Comparison of ENCODE assay signal across 8 cellular contexts in the genomic region with DNA sequence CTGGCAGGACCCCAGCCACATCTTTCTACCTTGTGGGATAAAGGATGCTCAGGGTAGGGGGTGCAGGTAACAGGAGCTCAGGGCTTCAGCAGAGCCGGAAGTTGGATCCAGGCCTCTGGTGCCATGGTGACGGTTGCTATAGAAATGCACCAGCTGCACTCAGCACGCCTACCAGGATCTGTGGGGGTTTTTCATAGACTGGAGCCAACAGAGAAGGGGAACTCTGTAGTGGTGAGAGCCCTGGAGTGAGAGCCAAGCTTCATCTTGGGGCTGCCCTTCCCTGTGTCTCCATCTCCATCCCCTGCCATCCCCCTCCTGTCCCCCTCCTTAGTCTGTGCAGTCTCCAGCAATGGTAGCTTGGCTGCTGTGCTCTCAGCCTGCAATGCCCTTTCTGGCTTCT. TPM values are rescaled to one million over a fixed set of nuclear protein-coding genes. Genes with fewer than 3 reads are reported as not detected.
DNase-seq lines count a peak whose midpoint lies in the region; ATAC-seq lines count a peak whose summit lies in the region.

No MANE protein-coding gene starts in this region.

- no peaks in the 10 kb centered on the region for H3K36me3 ChIP-seq in iPS DF 6.9 (ENCODE audit: control insufficient read depth, insufficient read depth, low read length)

- peaks cover 9% of the 10 kb centered on the region for H3K4me1 ChIP-seq in iPS DF 6.9 (ENCODE audit: control insufficient read depth, insufficient read depth, low read length)

- no peaks in the 10 kb centered on the region for H3K27me3 ChIP-seq in iPS DF 6.9 (ENCODE audit: control insufficient read depth, insufficient read depth, low read length)

- H3K27ac ChIP-seq in iPS DF 6.9 (ENCODE audit: low read length) = no peak overlapping the region

- ATAC-seq in GM18867 (IDR thresholded peaks at IDR 0.05; ENCODE audit: unreplicated experiment) (peak; percentile 85), HG02852 (IDR thresholded peaks at IDR 0.05; ENCODE audit: unreplicated experiment) (peak; percentile 85), HG03571 (IDR thresholded peaks at IDR 0.05; ENCODE audit: unreplicated experiment) (no peak)

- DNase-seq in NCI-H345 treated with DMSO at 0.1 percent for 48 hours (lab: John Stamatoyannopoulos, UW; ENCODE audit: unreplicated experiment) = peak; percentile 44
- DNase-seq in iPS DF 6.9 (ENCODE audit: low read depth, low spot score) = peak; percentile 61
- DNase-seq in mesenteric fat pad (ENCODE audit: low spot score) = no peak
- DNase-seq in EL = no peak
- no peak for DNase-seq in SIG-M5 treated with dmso at 0.1 percent for 504 hours (lab: John Stamatoyannopoulos, UW; ENCODE audit: unreplicated experiment)

- no peak overlapping the region for H3K4me3 ChIP-seq in iPS DF 6.9 (ENCODE audit: low read length)

- WGBS in iPS DF 6.9 (ENCODE audit: insufficient coverage, insufficient read length) = no CpG with 5 or more reads among the region's 3 CpGs

- no peaks in the 10 kb centered on the region for H3K9me3 ChIP-seq in iPS DF 6.9 (ENCODE audit: control insufficient read depth, insufficient read depth, low read length)

RNA-seq across cellular contexts. Expression of a gene that starts 27.5 kb away (rescaled TPM):
- total RNA-seq in mesenteric fat pad = 47.2 TPM

Comparison
In these comparisons a context has a peak if more than half of its experiments do, and no peak if none do; other contexts are left out.
1. DNase-seq: peak in NCI-H345 treated with DMSO at 0.1 percent for 48 hours (single experiment) and iPS DF 6.9 (single experiment); none in mesenteric fat pad (single experiment), EL (single experiment) and SIG-M5 treated with dmso at 0.1 percent for 504 hours (single experiment).